ENCODE assay signal across 1 cellular context in the genomic region with DNA sequence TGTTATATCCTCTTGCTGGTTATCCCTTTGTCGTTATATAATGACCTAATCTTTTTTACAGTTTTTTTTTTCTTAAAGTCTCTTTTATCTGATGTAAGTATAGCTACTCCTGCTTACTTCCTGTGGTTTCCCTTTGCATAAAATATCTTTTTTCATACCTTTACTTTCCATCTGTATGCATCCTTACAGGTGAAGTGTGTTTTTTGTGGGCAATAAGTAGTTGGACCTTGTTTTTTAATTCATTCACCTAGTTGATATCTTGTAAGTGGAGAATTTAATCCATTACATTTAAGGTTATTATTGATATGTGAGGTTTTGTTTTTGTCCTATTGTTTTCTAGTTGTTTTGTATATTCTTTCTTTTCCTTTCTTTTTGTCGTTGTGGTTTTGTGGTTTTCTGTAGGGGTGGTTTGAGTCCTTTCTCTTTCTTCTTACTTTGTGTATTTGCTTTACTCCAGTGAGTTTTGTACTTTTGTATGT.
TF ChIP-seq lines count a peak whose summit lies in the region.

No MANE protein-coding gene starts in this region.

TF ChIP-seq in GM12878, 131 proteins besides CTCF, POLR2A, EP300 and RAD21 (continued from another document and continues in another):
- TF ChIP-seq, protein P1, sequence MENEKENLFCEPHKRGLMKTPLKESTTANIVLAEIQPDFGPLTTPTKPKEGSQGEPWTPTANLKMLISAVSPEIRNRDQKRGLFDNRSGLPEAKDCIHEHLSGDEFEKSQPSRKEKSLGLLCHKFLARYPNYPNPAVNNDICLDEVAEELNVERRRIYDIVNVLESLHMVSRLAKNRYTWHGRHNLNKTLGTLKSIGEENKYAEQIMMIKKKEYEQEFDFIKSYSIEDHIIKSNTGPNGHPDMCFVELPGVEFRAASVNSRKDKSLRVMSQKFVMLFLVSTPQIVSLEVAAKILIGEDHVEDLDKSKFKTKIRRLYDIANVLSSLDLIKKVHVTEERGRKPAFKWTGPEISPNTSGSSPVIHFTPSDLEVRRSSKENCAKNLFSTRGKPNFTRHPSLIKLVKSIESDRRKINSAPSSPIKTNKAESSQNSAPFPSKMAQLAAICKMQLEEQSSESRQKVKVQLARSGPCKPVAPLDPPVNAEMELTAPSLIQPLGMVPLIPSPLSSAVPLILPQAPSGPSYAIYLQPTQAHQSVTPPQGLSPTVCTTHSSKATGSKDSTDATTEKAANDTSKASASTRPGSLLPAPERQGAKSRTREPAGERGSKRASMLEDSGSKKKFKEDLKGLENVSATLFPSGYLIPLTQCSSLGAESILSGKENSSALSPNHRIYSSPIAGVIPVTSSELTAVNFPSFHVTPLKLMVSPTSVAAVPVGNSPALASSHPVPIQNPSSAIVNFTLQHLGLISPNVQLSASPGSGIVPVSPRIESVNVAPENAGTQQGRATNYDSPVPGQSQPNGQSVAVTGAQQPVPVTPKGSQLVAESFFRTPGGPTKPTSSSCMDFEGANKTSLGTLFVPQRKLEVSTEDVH (IDR thresholded peaks at IDR 0.05; ENCODE audit: low read depth, partially characterized antibody), result no peak
- TF ChIP-seq IKZF1 (conservative IDR thresholded peaks at IDR 0.05) (no peak), NR2C2 (IDR thresholded peaks at IDR 0.05; ENCODE audit: borderline replicate concordance, control insufficient read depth, insufficient read length, low read depth) (no peak), ZNF622 (IDR thresholded peaks at IDR 0.05) (no peak), ZNF217 (IDR thresholded peaks at IDR 0.05) (no peak), SUZ12 (IDR thresholded peaks at IDR 0.05; ENCODE audit: unreplicated experiment) (no peak), TAF1 (IDR thresholded peaks at IDR 0.05; ENCODE audit: borderline replicate concordance, low read depth, low read length) (no peak), SMARCA5 (IDR thresholded peaks at IDR 0.05) (no peak), MEF2B (IDR thresholded peaks at IDR 0.05; ENCODE audit: partially characterized antibody, poor library complexity, severe bottlenecking) (no peak), POLR2AphosphoS2 (IDR thresholded peaks at IDR 0.05; ENCODE audit: low read depth, low read length) (no peak), RUNX3 (IDR thresholded peaks at IDR 0.05; ENCODE audit: low read length) (peak; percentile 98), MYB (IDR thresholded peaks at IDR 0.05; ENCODE audit: borderline replicate concordance, low read depth, low read length) (no peak), RAD51 (IDR thresholded peaks at IDR 0.05) (no peak), TCF3 (IDR thresholded peaks at IDR 0.05; ENCODE audit: borderline replicate concordance, insufficient read depth, low read depth, low read length) (no peak), RCOR1 (conservative IDR thresholded peaks at IDR 0.05; ENCODE audit: low read depth, low read length) (no peak), SREBF2 (IDR thresholded peaks at IDR 0.05; ENCODE audit: low read length) (no peak), CHD4 (IDR thresholded peaks at IDR 0.05) (no peak), YBX1 (IDR thresholded peaks at IDR 0.05) (0 out of 2 replicates have a peak, but pooled peaks have one; percentile 32), JUNB (IDR thresholded peaks at IDR 0.05) (no peak; the same call in 1 of the 2 replicates), SMC3 (IDR thresholded peaks at IDR 0.05; ENCODE audit: borderline replicate concordance, low read length) (no peak), YY1 (IDR thresholded peaks at IDR 0.05; ENCODE audit: low read depth, low read length) (no peak), KDM1A (IDR thresholded peaks at IDR 0.05; ENCODE audit: borderline replicate concordance) (no peak), PAX8 (IDR thresholded peaks at IDR 0.05) (no peak), MXI1 (IDR thresholded peaks at IDR 0.05; ENCODE audit: low read depth, low read length) (no peak), MYC (IDR thresholded peaks at IDR 0.05; ENCODE audit: insufficient read depth, insufficient read length, insufficient replicate concordance, low read length, severe bottlenecking) (no peak), WRNIP1 (IDR thresholded peaks at IDR 0.05; ENCODE audit: borderline replicate concordance, low read depth, low read length) (no peak)
- TF ChIP-seq, protein P2, sequence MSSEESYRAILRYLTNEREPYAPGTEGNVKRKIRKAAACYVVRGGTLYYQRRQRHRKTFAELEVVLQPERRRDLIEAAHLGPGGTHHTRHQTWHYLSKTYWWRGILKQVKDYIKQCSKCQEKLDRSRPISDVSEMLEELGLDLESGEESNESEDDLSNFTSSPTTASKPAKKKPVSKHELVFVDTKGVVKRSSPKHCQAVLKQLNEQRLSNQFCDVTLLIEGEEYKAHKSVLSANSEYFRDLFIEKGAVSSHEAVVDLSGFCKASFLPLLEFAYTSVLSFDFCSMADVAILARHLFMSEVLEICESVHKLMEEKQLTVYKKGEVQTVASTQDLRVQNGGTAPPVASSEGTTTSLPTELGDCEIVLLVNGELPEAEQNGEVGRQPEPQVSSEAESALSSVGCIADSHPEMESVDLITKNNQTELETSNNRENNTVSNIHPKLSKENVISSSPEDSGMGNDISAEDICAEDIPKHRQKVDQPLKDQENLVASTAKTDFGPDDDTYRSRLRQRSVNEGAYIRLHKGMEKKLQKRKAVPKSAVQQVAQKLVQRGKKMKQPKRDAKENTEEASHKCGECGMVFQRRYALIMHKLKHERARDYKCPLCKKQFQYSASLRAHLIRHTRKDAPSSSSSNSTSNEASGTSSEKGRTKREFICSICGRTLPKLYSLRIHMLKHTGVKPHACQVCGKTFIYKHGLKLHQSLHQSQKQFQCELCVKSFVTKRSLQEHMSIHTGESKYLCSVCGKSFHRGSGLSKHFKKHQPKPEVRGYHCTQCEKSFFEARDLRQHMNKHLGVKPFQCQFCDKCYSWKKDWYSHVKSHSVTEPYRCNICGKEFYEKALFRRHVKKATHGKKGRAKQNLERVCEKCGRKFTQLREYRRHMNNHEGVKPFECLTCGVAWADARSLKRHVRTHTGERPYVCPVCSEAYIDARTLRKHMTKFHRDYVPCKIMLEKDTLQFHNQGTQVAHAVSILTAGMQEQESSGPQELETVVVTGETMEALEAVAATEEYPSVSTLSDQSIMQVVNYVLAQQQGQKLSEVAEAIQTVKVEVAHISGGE (CRISPR knock-in tag; IDR thresholded peaks at IDR 0.05), result no peak
- TF ChIP-seq, protein P3, sequence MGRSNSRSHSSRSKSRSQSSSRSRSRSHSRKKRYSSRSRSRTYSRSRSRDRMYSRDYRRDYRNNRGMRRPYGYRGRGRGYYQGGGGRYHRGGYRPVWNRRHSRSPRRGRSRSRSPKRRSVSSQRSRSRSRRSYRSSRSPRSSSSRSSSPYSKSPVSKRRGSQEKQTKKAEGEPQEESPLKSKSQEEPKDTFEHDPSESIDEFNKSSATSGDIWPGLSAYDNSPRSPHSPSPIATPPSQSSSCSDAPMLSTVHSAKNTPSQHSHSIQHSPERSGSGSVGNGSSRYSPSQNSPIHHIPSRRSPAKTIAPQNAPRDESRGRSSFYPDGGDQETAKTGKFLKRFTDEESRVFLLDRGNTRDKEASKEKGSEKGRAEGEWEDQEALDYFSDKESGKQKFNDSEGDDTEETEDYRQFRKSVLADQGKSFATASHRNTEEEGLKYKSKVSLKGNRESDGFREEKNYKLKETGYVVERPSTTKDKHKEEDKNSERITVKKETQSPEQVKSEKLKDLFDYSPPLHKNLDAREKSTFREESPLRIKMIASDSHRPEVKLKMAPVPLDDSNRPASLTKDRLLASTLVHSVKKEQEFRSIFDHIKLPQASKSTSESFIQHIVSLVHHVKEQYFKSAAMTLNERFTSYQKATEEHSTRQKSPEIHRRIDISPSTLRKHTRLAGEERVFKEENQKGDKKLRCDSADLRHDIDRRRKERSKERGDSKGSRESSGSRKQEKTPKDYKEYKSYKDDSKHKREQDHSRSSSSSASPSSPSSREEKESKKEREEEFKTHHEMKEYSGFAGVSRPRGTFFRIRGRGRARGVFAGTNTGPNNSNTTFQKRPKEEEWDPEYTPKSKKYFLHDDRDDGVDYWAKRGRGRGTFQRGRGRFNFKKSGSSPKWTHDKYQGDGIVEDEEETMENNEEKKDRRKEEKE (IDR thresholded peaks at IDR 0.05), result no peak
- TF ChIP-seq, protein P4, sequence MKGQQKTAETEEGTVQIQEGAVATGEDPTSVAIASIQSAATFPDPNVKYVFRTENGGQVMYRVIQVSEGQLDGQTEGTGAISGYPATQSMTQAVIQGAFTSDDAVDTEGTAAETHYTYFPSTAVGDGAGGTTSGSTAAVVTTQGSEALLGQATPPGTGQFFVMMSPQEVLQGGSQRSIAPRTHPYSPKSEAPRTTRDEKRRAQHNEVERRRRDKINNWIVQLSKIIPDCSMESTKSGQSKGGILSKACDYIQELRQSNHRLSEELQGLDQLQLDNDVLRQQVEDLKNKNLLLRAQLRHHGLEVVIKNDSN (IDR thresholded peaks at IDR 0.05; ENCODE audit: borderline replicate concordance, extremely low read length, insufficient read depth, low read depth, low read length), result no peak
- TF ChIP-seq, protein P5, sequence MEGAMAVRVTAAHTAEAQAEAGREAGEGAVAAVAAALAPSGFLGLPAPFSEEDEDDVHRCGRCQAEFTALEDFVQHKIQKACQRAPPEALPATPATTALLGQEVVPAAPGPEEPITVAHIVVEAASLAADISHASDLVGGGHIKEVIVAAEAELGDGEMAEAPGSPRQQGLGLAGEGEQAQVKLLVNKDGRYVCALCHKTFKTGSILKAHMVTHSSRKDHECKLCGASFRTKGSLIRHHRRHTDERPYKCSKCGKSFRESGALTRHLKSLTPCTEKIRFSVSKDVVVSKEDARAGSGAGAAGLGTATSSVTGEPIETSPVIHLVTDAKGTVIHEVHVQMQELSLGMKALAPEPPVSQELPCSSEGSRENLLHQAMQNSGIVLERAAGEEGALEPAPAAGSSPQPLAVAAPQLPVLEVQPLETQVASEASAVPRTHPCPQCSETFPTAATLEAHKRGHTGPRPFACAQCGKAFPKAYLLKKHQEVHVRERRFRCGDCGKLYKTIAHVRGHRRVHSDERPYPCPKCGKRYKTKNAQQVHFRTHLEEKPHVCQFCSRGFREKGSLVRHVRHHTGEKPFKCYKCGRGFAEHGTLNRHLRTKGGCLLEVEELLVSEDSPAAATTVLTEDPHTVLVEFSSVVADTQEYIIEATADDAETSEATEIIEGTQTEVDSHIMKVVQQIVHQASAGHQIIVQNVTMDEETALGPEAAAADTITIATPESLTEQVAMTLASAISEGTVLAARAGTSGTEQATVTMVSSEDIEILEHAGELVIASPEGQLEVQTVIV (IDR thresholded peaks at IDR 0.05; ENCODE audit: borderline replicate concordance, partially characterized antibody), result no peak
- TF ChIP-seq, protein P6, sequence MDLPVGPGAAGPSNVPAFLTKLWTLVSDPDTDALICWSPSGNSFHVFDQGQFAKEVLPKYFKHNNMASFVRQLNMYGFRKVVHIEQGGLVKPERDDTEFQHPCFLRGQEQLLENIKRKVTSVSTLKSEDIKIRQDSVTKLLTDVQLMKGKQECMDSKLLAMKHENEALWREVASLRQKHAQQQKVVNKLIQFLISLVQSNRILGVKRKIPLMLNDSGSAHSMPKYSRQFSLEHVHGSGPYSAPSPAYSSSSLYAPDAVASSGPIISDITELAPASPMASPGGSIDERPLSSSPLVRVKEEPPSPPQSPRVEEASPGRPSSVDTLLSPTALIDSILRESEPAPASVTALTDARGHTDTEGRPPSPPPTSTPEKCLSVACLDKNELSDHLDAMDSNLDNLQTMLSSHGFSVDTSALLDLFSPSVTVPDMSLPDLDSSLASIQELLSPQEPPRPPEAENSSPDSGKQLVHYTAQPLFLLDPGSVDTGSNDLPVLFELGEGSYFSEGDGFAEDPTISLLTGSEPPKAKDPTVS (IDR thresholded peaks at IDR 0.05; ENCODE audit: low read depth, low read length), result no peak
- TF ChIP-seq, protein P7, sequence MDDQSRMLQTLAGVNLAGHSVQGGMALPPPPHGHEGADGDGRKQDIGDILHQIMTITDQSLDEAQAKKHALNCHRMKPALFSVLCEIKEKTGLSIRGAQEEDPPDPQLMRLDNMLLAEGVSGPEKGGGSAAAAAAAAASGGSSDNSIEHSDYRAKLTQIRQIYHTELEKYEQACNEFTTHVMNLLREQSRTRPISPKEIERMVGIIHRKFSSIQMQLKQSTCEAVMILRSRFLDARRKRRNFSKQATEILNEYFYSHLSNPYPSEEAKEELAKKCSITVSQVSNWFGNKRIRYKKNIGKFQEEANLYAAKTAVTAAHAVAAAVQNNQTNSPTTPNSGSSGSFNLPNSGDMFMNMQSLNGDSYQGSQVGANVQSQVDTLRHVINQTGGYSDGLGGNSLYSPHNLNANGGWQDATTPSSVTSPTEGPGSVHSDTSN (IDR thresholded peaks at IDR 0.05; ENCODE audit: insufficient replicate concordance, low read depth, low read length), result no peak
- TF ChIP-seq, protein P8, sequence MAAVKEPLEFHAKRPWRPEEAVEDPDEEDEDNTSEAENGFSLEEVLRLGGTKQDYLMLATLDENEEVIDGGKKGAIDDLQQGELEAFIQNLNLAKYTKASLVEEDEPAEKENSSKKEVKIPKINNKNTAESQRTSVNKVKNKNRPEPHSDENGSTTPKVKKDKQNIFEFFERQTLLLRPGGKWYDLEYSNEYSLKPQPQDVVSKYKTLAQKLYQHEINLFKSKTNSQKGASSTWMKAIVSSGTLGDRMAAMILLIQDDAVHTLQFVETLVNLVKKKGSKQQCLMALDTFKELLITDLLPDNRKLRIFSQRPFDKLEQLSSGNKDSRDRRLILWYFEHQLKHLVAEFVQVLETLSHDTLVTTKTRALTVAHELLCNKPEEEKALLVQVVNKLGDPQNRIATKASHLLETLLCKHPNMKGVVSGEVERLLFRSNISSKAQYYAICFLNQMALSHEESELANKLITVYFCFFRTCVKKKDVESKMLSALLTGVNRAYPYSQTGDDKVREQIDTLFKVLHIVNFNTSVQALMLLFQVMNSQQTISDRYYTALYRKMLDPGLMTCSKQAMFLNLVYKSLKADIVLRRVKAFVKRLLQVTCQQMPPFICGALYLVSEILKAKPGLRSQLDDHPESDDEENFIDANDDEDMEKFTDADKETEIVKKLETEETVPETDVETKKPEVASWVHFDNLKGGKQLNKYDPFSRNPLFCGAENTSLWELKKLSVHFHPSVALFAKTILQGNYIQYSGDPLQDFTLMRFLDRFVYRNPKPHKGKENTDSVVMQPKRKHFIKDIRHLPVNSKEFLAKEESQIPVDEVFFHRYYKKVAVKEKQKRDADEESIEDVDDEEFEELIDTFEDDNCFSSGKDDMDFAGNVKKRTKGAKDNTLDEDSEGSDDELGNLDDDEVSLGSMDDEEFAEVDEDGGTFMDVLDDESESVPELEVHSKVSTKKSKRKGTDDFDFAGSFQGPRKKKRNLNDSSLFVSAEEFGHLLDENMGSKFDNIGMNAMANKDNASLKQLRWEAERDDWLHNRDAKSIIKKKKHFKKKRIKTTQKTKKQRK (IDR thresholded peaks at IDR 0.05; ENCODE audit: low read depth, low read length), result no peak
